ENCODE assay signal across 23 cellular contexts in genomic region chr5:38339446-38339845, GRCh38.
"Had no signal": no experiment of that assay in that cellular context is flagged by ENCODE, and none has a peak within 500 bp of the region (broad histone marks: within the 10 kb centered on the region; RNA-seq: fewer than 3 reads in every experiment).

No MANE protein-coding gene starts in this region.

- H3K36me3 ChIP-seq: left lung, prostate gland, right atrium auricular region, thoracic aorta, vagina had no signal

- H3K36me3 Mint-ChIP-seq: activated naive CD4-positive, alpha-beta T cell treated with anti-CD3 and anti-CD28 coated beads, Interleukin-2, amount 50 U/mL, for 24 hours; brain; mesothelial cell of epicardium; naive thymus-derived CD8-positive, alpha-beta T cell; type B pancreatic cell had no signal

- H3K4me1 Mint-ChIP-seq: activated naive CD4-positive, alpha-beta T cell treated with anti-CD3 and anti-CD28 coated beads, Interleukin-2, amount 50 U/mL, for 24 hours; brain; central memory CD8-positive, alpha-beta T cell; mesothelial cell of epicardium; T-helper 17 cell had no signal

- H3K9me3 ChIP-seq: left lung, prostate gland, right atrium auricular region, thoracic aorta, vagina had no signal

- H3K27ac Mint-ChIP-seq: activated naive CD4-positive, alpha-beta T cell treated with anti-CD3 and anti-CD28 coated beads, Interleukin-2, amount 50 U/mL, for 24 hours; brain; mesothelial cell of epicardium; naive thymus-derived CD8-positive, alpha-beta T cell; T-helper 17 cell; type B pancreatic cell had no signal

- H3K4me3 Mint-ChIP-seq: activated naive CD4-positive, alpha-beta T cell treated with anti-CD3 and anti-CD28 coated beads, Interleukin-2, amount 50 U/mL, for 24 hours; brain; central memory CD8-positive, alpha-beta T cell; mesothelial cell of epicardium; T-helper 17 cell; type B pancreatic cell had no signal

- H3K4me1 ChIP-seq: left lung, prostate gland, right atrium auricular region, vagina had no signal

- H3K27me3 Mint-ChIP-seq: brain had no signal

- DNase-seq: activated CD4-positive, CD25-positive, alpha-beta regulatory T cell treated with anti-CD3 and anti-CD28 coated beads, Interleukin-2, amount 50 U/mL, for 72 hours; activated gamma-delta T cell treated with Interleukin-2 at 50 U/mL for 16 hours; activated T-cell treated with anti-CD3 and anti-CD28 coated beads, Interleukin-2, amount 50 U/mL, for 1 hour; aorta; foreskin fibroblast; kidney; left lung; naive thymus-derived CD8-positive, alpha-beta T cell; stimulated activated CD4-positive, alpha-beta T cell treated with anti-CD3 and anti-CD28 coated beads, Interleukin-4, amount 100 ng/mL, for 24 hours; stimulated activated naive CD4-positive, alpha-beta T cell treated with Interleukin-2 at 50 U/mL for 16 hours; T-helper 17 cell had no signal

- H3K27me3 ChIP-seq: right atrium auricular region, vagina had no signal

- H3K9me3 Mint-ChIP-seq: activated naive CD4-positive, alpha-beta T cell treated with anti-CD3 and anti-CD28 coated beads, Interleukin-2, amount 50 U/mL, for 24 hours; brain; central memory CD8-positive, alpha-beta T cell; naive thymus-derived CD8-positive, alpha-beta T cell; type B pancreatic cell had no signal

- H3K4me3 ChIP-seq: coronary artery, left lung, lung, prostate gland, right atrium auricular region, thoracic aorta, vagina had no signal

- H3K27ac ChIP-seq: coronary artery, epithelial cell of prostate, left lung, prostate gland, right atrium auricular region, thoracic aorta, vagina had no signal
